In genomic region chr7:93148135-93148534, GRCh38 we compare ENCODE assay signal across 8 cellular contexts. TPM values are rescaled to one million over a fixed set of nuclear protein-coding genes. Genes with fewer than 3 reads are reported as not detected.
A peak's percentile ranks its signal among the peaks of the same experiment; 100 is the strongest.
DNase-seq lines count a peak whose midpoint lies in the region; ATAC-seq, FAIRE-seq and TF ChIP-seq lines count a peak whose summit lies in the region.

SAMD9L (minus strand) TSS chr7:93148385; CDS start chr7:93135971, 12,414 bp downstream.

- ATAC-seq in GM21528 (IDR thresholded peaks at IDR 0.05; ENCODE audit: low FRiP score, unreplicated experiment) (peak; percentile 61), GM12878 (peak; percentile 79), memory B cell (ENCODE audit: low read depth) (peak; percentile 69), aorta (ENCODE audit: low FRiP score) (peak; percentile 79)

- H3K27ac ChIP-seq in GM12878 (ENCODE audit: control insufficient read depth, insufficient read depth) (peak within 1 kb of the TSS; percentile 84), aorta (ENCODE audit: low read depth in 1 of 2, low read length in 2 of 2) (no peak within 1 kb of the TSS)

- H3K79me2 ChIP-seq in GM12878 (ENCODE audit: control insufficient read depth, insufficient read depth, low read length) = peaks cover 32% of the 10 kb centered on the region

- CTCF ChIA-PET in GM12878 (lab: Yijun Ruan, JAX) = interaction anchor here (1.1 to 2.0 kb wide), 4 partner anchors 10 to 83 kb away, joined by 3 to 10 read pairs (median 4); no protein-coding TSS in a partner anchor

- no peaks in the 10 kb centered on the region for H3K27me3 ChIP-seq in MG63
- no peaks in the 10 kb centered on the region for H3K27me3 ChIP-seq in GM12878 (replicated peaks in 1 of 2; ENCODE audit: control insufficient read depth in 2 of 2, insufficient read depth in 2 of 2, low read length in 1 of 2)
- no peaks in the 10 kb centered on the region for H3K27me3 ChIP-seq in aorta (ENCODE audit: control insufficient read depth in 1 of 2, insufficient read depth in 2 of 2, low read length in 1 of 2)

- in situ Hi-C loops in GM12878 (cut with MboI) = no loop called here

- no peak for TF ChIP-seq RAD21 in GM12878 (IDR thresholded peaks at IDR 0.05; ENCODE audit: insufficient read depth, low read depth, low read length)

- BruUV-seq in GM12878 (replicated peaks; lab: Mats Ljungman, UMichigan) = no TSS peak

- peaks cover 10% of the 10 kb centered on the region for H3K36me3 Mint-ChIP-seq in memory B cell

- H3K4me1 Mint-ChIP-seq in memory B cell = peaks cover 41% of the 10 kb centered on the region

- H3K9me3 ChIP-seq in MG63 = no peaks in the 10 kb centered on the region
- H3K9me3 ChIP-seq in GM12878 (replicated peaks; ENCODE audit: control insufficient read depth, insufficient read depth, low read length) = no peaks in the 10 kb centered on the region
- H3K9me3 ChIP-seq in aorta (ENCODE audit: control insufficient read depth, low read length) = no peaks in the 10 kb centered on the region

- peak within 1 kb of the TSS; percentile 72 for H3K4me2 ChIP-seq in GM12878 (ENCODE audit: control insufficient read depth, insufficient read depth)

- TF ChIP-seq EP300 in GM12878 (IDR thresholded peaks at IDR 0.05; ENCODE audit: borderline replicate concordance in 1 of 2, control insufficient read depth in 1 of 2, low read depth in 2 of 2, low read length in 2 of 2) = no peak; a peak in 1 of 4 replicates

- H3K27me3 Mint-ChIP-seq in memory B cell = no peaks in the 10 kb centered on the region

- intact Hi-C loops in GM12878 (cut with micrococcal nuclease; ENCODE audit: unreplicated experiment) (loop anchor here (1.0 kb wide), 2 partner anchors 17 to 80 kb away; no protein-coding TSS in a partner anchor), aorta (cut with DNase I) (no loop called here)

- WGBS in GM12878 (ENCODE audit: insufficient coverage, insufficient replicate concordance, low lambda C conversion rate, missing lambda C conversion rate) = 0% methylated on average over 2 of the region's 2 CpGs
- 34 to 56% methylated on average over 2 of the region's 2 CpGs for WGBS in aorta, 2 donors

- H4K20me1 ChIP-seq in GM12878 (ENCODE audit: control insufficient read depth, insufficient read depth) = no peaks in the 10 kb centered on the region

- RAD21 ChIA-PET in GM12878 (lab: Charles Lee; ENCODE audit: unreplicated experiment) = interaction anchor here (2.6 to 4.7 kb wide), 2 partner anchors 17 to 30 kb away, joined by 9 to 35 read pairs; partner anchors contain the start of gene SAMD9

- H3K4me1 ChIP-seq in GM12878 (ENCODE audit: control insufficient read depth, insufficient read depth, low read length) (peaks cover 10% of the 10 kb centered on the region; the same call in 1 of the 2 replicates), aorta (ENCODE audit: control insufficient read depth in 1 of 2, insufficient read depth in 2 of 2, low read length in 2 of 2) (peaks cover 2 to 5% of the 10 kb centered on the region in 2 donors)

- H3K4me3 ChIP-seq in MG63 (peak within 1 kb of the TSS; percentile 43), GM12878 (peak within 1 kb of the TSS; percentile 91), aorta (ENCODE audit: low read length in 2 of 2) (peak within 1 kb of the TSS; percentile 75 to 92)

- H3K27ac Mint-ChIP-seq in memory B cell = peak within 1 kb of the TSS; percentile 95

- H3K36me3 ChIP-seq in MG63 (no peaks in the 10 kb centered on the region), GM12878 (ENCODE audit: control insufficient read depth in 2 of 2, insufficient read depth in 2 of 2, low read length in 1 of 2) (peaks cover 0 to 23% of the 10 kb centered on the region in 2 experiments; a peak in 3 of 4 replicates), aorta (ENCODE audit: control insufficient read depth in 1 of 2, insufficient read depth in 2 of 2, low read length in 1 of 2) (peaks cover 2 to 3% of the 10 kb centered on the region in 2 donors)

- DNase-seq in EL (peak; percentile 44), MG63 (no peak), GM12878 (ENCODE audit: low read depth, low spot score) (no peak), memory B cell (ENCODE audit: low spot score in 2 of 2) (no peak), aorta (no peak), DMS79 (lab: John Stamatoyannopoulos, UW) (no peak), amniotic stem cell (lab: John Stamatoyannopoulos, UW) (no peak)

- SMC1A ChIA-PET in GM12878 (lab: Charles Lee; ENCODE audit: uncharacterized antibody, unreplicated experiment) = interaction anchor here (1.5 to 5.8 kb wide), 5 partner anchors 17 to 111 kb away, joined by 3 to 58 read pairs (median 4); partner anchors contain the start of genes HEPACAM2 and SAMD9

- H3K9me3 Mint-ChIP-seq in memory B cell = no peaks in the 10 kb centered on the region

- peak within 1 kb of the TSS; percentile 90 for H3K4me3 Mint-ChIP-seq in memory B cell

- H3K9ac ChIP-seq in GM12878 (ENCODE audit: control insufficient read depth, insufficient read depth, low read length) = peak within 1 kb of the TSS; percentile 63

- no peak for TF ChIP-seq CTCF in GM12878 (IDR thresholded peaks at IDR 0.05 in 2 of 3, conservative IDR thresholded peaks at IDR 0.05 in 1 of 3; ENCODE audit: control insufficient read depth in 2 of 3, extremely low read depth in 1 of 3, insufficient read depth in 1 of 3, low read depth in 3 of 3, low read length in 3 of 3)

- POLR2A ChIA-PET in GM12878 (lab: Charles Lee) = interaction anchor here (4.2 kb wide), 1 partner anchor 31 kb away, joined by 33 read pairs; the partner anchor contains the start of gene SAMD9

- TF ChIP-seq POLR2A in GM12878 (IDR thresholded peaks at IDR 0.05; ENCODE audit: low read depth, low read length) = no peak

- peak within 1 kb of the TSS; percentile 93 for H2AFZ ChIP-seq in GM12878 (ENCODE audit: control insufficient read depth, low read depth, low read length)

- no peak for FAIRE-seq in GM12878 (lab: Jason Lieb, UNC)

TF ChIP-seq in GM12878, 131 proteins besides CTCF, POLR2A, EP300 and RAD21 (continues in another document):
- TF ChIP-seq ZBTB33 (IDR thresholded peaks at IDR 0.05) (no peak), IKZF2 (IDR thresholded peaks at IDR 0.05) (no peak), CBX3 (IDR thresholded peaks at IDR 0.05; ENCODE audit: borderline replicate concordance, low read depth) (no peak), SIN3A (IDR thresholded peaks at IDR 0.05; ENCODE audit: low read depth, low read length) (0 out of 2 replicates have a peak, but pooled peaks have one; percentile 45), TAF1 (IDR thresholded peaks at IDR 0.05; ENCODE audit: borderline replicate concordance, low read depth, low read length) (0 out of 2 replicates have a peak, but pooled peaks have one; percentile 17), HCFC1 (IDR thresholded peaks at IDR 0.05; ENCODE audit: low read length) (no peak), SKIL (IDR thresholded peaks at IDR 0.05; ENCODE audit: low read depth, poor library complexity, severe bottlenecking) (no peak), DPF2 (IDR thresholded peaks at IDR 0.05) (no peak), SPI1 (IDR thresholded peaks at IDR 0.05; ENCODE audit: borderline replicate concordance, insufficient read depth, low read depth, low read length) (peak; percentile 18; the same call in 1 of the 2 replicates)

RNA-seq across cellular contexts. Expression of gene SAMD9L, which starts in this region (rescaled TPM):
- total RNA-seq in MG63 (2014; rRNA removed; shearing (Covaris generic); ENCODE audit: low replicate concordance) = 3.8 and 28.8 TPM in 2 replicates
- 91.6 and 94.2 TPM in 2 replicates for total RNA-seq in GM12878 (2013; cell fraction: nucleolus; rRNA removed)
- total RNA-seq in GM12878 (2014; rRNA removed) = 28.2 and 38.1 TPM in 2 replicates
- total RNA-seq in GM12878 (2014; rRNA removed; fragmentation: Illumina TruSeq; extraction: Trizol) = 45.4 and 51.8 TPM in 2 replicates
- 29.9 and 34.7 TPM in 2 replicates for total RNA-seq in GM12878 (2021)
- polyA plus RNA-seq in GM12878 (2011; ENCODE audit: low read depth) = 38.8 TPM
- polyA plus RNA-seq in GM12878 (2011; rRNA removed) = 51.3 and 87.8 TPM in 2 replicates
- polyA plus RNA-seq in GM12878 (2011; cell fraction: cytosol; rRNA removed) = 14.0 and 15.7 TPM in 2 replicates
- polyA plus RNA-seq in GM12878 (2011; cell fraction: nucleus; rRNA removed) = 76.7 and 81.6 TPM in 2 replicates
- polyA plus RNA-seq in GM12878 (2012) = 17.4 and 23.4 TPM in 2 replicates
- 38.4 and 51.0 TPM in 2 replicates for polyA plus RNA-seq in GM12878 (2014; fragmentation: Illumina TruSeq; extraction: Trizol)
- 10 to 100 TPM; 22.3 to 29.2 TPM for polyA plus RNA-seq in GM12878 (2014; fragmentation: Nextera tagmentation; extraction: Ambion mirVana)
- 24.1 and 26.9 TPM in 2 replicates for polyA plus RNA-seq in GM12878 (2014; rRNA removed)
- 10 to 100 TPM; 28.6 to 30.4 TPM for polyA plus RNA-seq in GM12878 (2016; fragmentation: Nextera tagmentation; extraction: Ambion mirVana)
- 33.7 and 42.6 TPM in 2 replicates for polyA minus RNA-seq in GM12878 (2011; rRNA and poly(A)+ RNA removed)
- 15.8 and 16.7 TPM in 2 replicates for polyA minus RNA-seq in GM12878 (2011; cell fraction: cytosol; rRNA and poly(A)+ RNA removed)
- 33.4 and 38.1 TPM in 2 replicates for polyA minus RNA-seq in GM12878 (2011; cell fraction: nucleus; rRNA and poly(A)+ RNA removed)
- 10 to 100 TPM; 10.8 to 23.1 TPM for total RNA-seq in aorta
- polyA plus RNA-seq in aorta = 1 to 10 TPM; 4.4 to 8.8 TPM
